In the genomic region with DNA sequence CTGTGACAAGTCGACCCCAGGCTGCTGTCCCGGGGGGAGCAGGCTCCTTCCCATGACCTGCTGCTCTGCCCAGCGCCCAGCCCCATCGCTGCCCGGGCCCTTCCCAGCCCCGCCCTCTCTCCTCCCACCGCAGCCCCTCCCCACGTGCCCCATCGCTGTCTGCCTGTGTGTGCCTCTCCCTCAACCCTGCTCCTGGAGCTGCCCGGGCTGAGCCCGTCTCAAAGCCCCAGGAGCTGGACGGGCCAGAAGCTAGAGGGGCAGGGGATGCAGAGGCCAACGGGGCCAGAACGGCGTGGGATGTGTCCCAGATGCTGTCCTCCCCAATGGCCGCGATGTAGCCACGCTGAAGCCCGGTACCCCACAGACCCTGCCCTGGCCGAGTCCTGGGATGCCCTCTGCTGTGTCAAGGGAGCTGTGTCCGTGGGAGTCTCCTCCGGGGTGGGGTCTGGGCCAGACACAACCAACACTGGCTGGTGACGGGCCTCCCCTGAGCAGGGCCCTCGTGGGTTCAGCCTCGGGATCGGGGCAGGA, we compare ENCODE assay signal across 22 cellular contexts.
DNase-seq lines count a peak whose midpoint lies in the region; ATAC-seq and TF ChIP-seq lines count a peak whose summit lies in the region.
"Had no signal": no experiment of that assay in that cellular context is flagged by ENCODE, and none has a peak within 500 bp of the region (broad histone marks: within the 10 kb centered on the region; RNA-seq: fewer than 3 reads in every experiment).

No MANE protein-coding gene starts in this region.

- H3K27ac Mint-ChIP-seq in H9 = peak overlapping the region in 1 of 3 experiments; percentile 31; a peak in 1 of 7 replicates
- H3K27ac Mint-ChIP-seq: CD8-positive, alpha-beta T cell; HFFc6 had no signal

- no peak overlapping the region for H3K18ac ChIP-seq in H9 (ENCODE audit: insufficient read length, low read depth, low read length)

- H3K9me3 Mint-ChIP-seq in H9 = peaks cover 31 to 43% of the 10 kb centered on the region in 2 experiments

- H3K4ac ChIP-seq in H9 (ENCODE audit: low read depth, low read length) = no peak overlapping the region

- no peak overlapping the region for H3K23ac ChIP-seq in H9 (ENCODE audit: insufficient read length, low read depth, low read length)

- H3K14ac ChIP-seq in H9 (ENCODE audit: insufficient read depth, low read length) = no peak overlapping the region

- no peak for TF ChIP-seq RAD21 in SK-N-SH (IDR thresholded peaks at IDR 0.05; ENCODE audit: low read length)

- H2AFZ ChIP-seq in SK-N-SH (ENCODE audit: low read depth) (no peak overlapping the region), H9 (ENCODE audit: low read length) (no peak overlapping the region)

- intact Hi-C loops in left lung (cut with DNase I) (no loop called here), sigmoid colon (cut with DNase I) (no loop called here)

- DNase-seq in SK-N-SH (no peak), H9 (peak; percentile 43), left lung (peak; percentile 26 to 65), sigmoid colon (peak; percentile 56), putamen (ENCODE audit: low spot score) (no peak)
- DNase-seq: CD8-positive, alpha-beta T cell; DND-41; GF-D8; GOT3; HFFc6; NCI-H1048; NCI-H146; NCI-H2107; NCI-H226; NCI-H526 treated with DMSO at 0.1 percent for 48 hours; NK-92 treated with Interleukin-12 subunit alpha and Interleukin-12 subunit beta, amount 100 ng/mL, for 24 hours; OCI-M1 had no signal

- H3K4me2 ChIP-seq in SK-N-SH (no peak overlapping the region), H9 (ENCODE audit: insufficient read depth, insufficient read length, low read length) (no peak overlapping the region)

- no peak for TF ChIP-seq POLR2A in sigmoid colon (IDR thresholded peaks at IDR 0.05)

- H3K4me1 ChIP-seq in SK-N-SH (ENCODE audit: control insufficient read depth in 1 of 2, insufficient read depth in 2 of 2, low read depth in 1 of 2, low read length in 1 of 2) (no peaks in the 10 kb centered on the region), H9 (ENCODE audit: insufficient read depth, low read length) (no peaks in the 10 kb centered on the region), left lung (peaks cover 0 to 3% of the 10 kb centered on the region in 2 donors), sigmoid colon (peaks cover 0 to 4% (median under 1%) of the 10 kb centered on the region in 4 donors)

- POLR2A ChIA-PET in SK-N-SH (lab: Yijun Ruan, JAX) = no interaction called here

- ATAC-seq in SK-N-SH treated with all-trans-retinoic acid at 6 μM for 48 hours (peak; percentile 8; the same call in 2 of the 3 replicates), left lung (no peak), GM18873 (IDR thresholded peaks at IDR 0.05; ENCODE audit: low FRiP score, unreplicated experiment) (no peak), HG02981 (IDR thresholded peaks at IDR 0.05; ENCODE audit: unreplicated experiment) (no peak)
- ATAC-seq: CD8-positive, alpha-beta T cell; K562 had no signal

- peaks cover 2% of the 10 kb centered on the region for H3K23me2 ChIP-seq in H9 (ENCODE audit: insufficient read length, low read depth, low read length, poor library complexity, severe bottlenecking)

- H3K27ac ChIP-seq in SK-N-SH (ENCODE audit: low read depth in 2 of 2, low read length in 1 of 2) = no peak overlapping the region
- H3K27ac ChIP-seq in H9 (ENCODE audit: insufficient read length, low read depth, low read length) = no peak overlapping the region
- no peak overlapping the region for H3K27ac ChIP-seq in left lung
- no peak overlapping the region for H3K27ac ChIP-seq in sigmoid colon
- H3K27ac ChIP-seq: 22Rv1 had no signal

- H3K36me3 ChIP-seq in SK-N-SH (replicated peaks in 1 of 2; ENCODE audit: control insufficient read depth in 1 of 2, insufficient read depth in 2 of 2, low read length in 1 of 2) (peaks cover 0 to 4% of the 10 kb centered on the region in 2 experiments), left lung (peaks cover 0 to 30% of the 10 kb centered on the region in 2 donors), sigmoid colon (no peaks in the 10 kb centered on the region)

- no peak overlapping the region for H2BK15ac ChIP-seq in H9 (ENCODE audit: low read depth, low read length)

- no peak overlapping the region for H2BK20ac ChIP-seq in H9 (ENCODE audit: low read depth, low read length, poor library complexity, severe bottlenecking)

- no peak overlapping the region for H2BK12ac ChIP-seq in H9 (ENCODE audit: insufficient read length, low read depth, low read length)

- H3F3A ChIP-seq in SK-N-SH (replicated peaks; ENCODE audit: insufficient read depth) = no peaks in the 10 kb centered on the region

- no peak overlapping the region for H2BK5ac ChIP-seq in H9 (ENCODE audit: insufficient read length, low read length)

- H4K20me1 ChIP-seq in SK-N-SH (ENCODE audit: insufficient read depth) = no peaks in the 10 kb centered on the region
- H4K20me1 ChIP-seq in H9 (ENCODE audit: control insufficient read depth, insufficient read depth, insufficient read length) = no peaks in the 10 kb centered on the region

- H3K9ac ChIP-seq in SK-N-SH = no peak overlapping the region
- no peak overlapping the region for H3K9ac ChIP-seq in H9 (ENCODE audit: extremely low read depth, insufficient read length, low read length)

- H3K79me1 ChIP-seq in H9 (ENCODE audit: insufficient read depth, low read depth, low read length, poor library complexity, severe bottlenecking) = no peaks in the 10 kb centered on the region

- H3T11ph ChIP-seq in H9 (ENCODE audit: low read length) = no peak overlapping the region

- H4K8ac ChIP-seq in H9 (replicated peaks; ENCODE audit: insufficient read length, low read depth, low read length) = no peak overlapping the region

- no peak overlapping the region for H4K91ac ChIP-seq in H9 (ENCODE audit: insufficient read length, low read depth, low read length)

- no peak overlapping the region for H3K4me3 ChIP-seq in SK-N-SH (ENCODE audit: low read depth in 2 of 2, low read length in 1 of 2)
- no peak overlapping the region for H3K4me3 ChIP-seq in left lung
- no peak overlapping the region for H3K4me3 ChIP-seq in sigmoid colon
- H3K4me3 ChIP-seq: K562 had no signal

- H2AK5ac ChIP-seq in H9 (ENCODE audit: insufficient read length, low read length) = no peak overlapping the region

- 75% methylated on average over 26 of the region's 26 CpGs for WGBS in SK-N-SH (ENCODE audit: low lambda C conversion rate)
- WGBS in H9 (ENCODE audit: extremely low coverage, insufficient read length, low lambda C conversion rate) = no CpG with 5 or more reads among the region's 26 CpGs
- WGBS in sigmoid colon, 2 donors = 87 to 88% methylated on average over 26 of the region's 26 CpGs

- peaks cover 7% of the 10 kb centered on the region for H3K27me3 Mint-ChIP-seq in H9 (ENCODE audit: low read depth)

- H3K27me3 ChIP-seq in SK-N-SH (ENCODE audit: insufficient read depth) = no peaks in the 10 kb centered on the region
- no peaks in the 10 kb centered on the region for H3K27me3 ChIP-seq in H9 (ENCODE audit: insufficient read depth, low read length)
- no peaks in the 10 kb centered on the region for H3K27me3 ChIP-seq in left lung
- no peaks in the 10 kb centered on the region for H3K27me3 ChIP-seq in sigmoid colon

- no peak overlapping the region for H3K56ac ChIP-seq in H9 (ENCODE audit: insufficient read length, low read depth, low read length)

- H3K4me3 Mint-ChIP-seq in H9 = no peak overlapping the region
- H3K4me3 Mint-ChIP-seq: CD8-positive, alpha-beta T cell; HFFc6 had no signal

- H3K4me1 Mint-ChIP-seq in H9 = peaks cover 0 to 3% of the 10 kb centered on the region in 2 experiments; a peak in 1 of 4 replicates

- H3K9me3 ChIP-seq in SK-N-SH = no peaks in the 10 kb centered on the region; the same call in 1 of the 2 replicates
- no peaks in the 10 kb centered on the region for H3K9me3 ChIP-seq in H9 (ENCODE audit: control insufficient read depth, low read depth, low read length)
- peaks cover 0 to 22% of the 10 kb centered on the region in 2 donors for H3K9me3 ChIP-seq in left lung
- peaks cover 0 to 2% (median under 1%) of the 10 kb centered on the region in 4 donors for H3K9me3 ChIP-seq in sigmoid colon

- TF ChIP-seq CTCF in SK-N-SH (IDR thresholded peaks at IDR 0.05) (no peak), H9 (conservative IDR thresholded peaks at IDR 0.05) (no peak), left lung (IDR thresholded peaks at IDR 0.05) (no peak), sigmoid colon (IDR thresholded peaks at IDR 0.05) (no peak)

- TF ChIP-seq EP300 in SK-N-SH (IDR thresholded peaks at IDR 0.05; ENCODE audit: borderline replicate concordance in 1 of 2, low read depth in 1 of 2, low read length in 1 of 2) = no peak
- TF ChIP-seq EP300 in sigmoid colon (IDR thresholded peaks at IDR 0.05) = no peak

- no peak overlapping the region for H2BK120ac ChIP-seq in H9 (ENCODE audit: low read depth, low read length, poor library complexity, severe bottlenecking)

- H3K79me2 ChIP-seq in SK-N-SH (ENCODE audit: insufficient read depth) (no peaks in the 10 kb centered on the region), H9 (ENCODE audit: insufficient read depth, low read length) (no peaks in the 10 kb centered on the region)

- no peaks in the 10 kb centered on the region for H3K9me2 ChIP-seq in SK-N-SH

- CTCF ChIA-PET in SK-N-SH (lab: Yijun Ruan, JAX) = no interaction called here

- H4K5ac ChIP-seq in H9 (ENCODE audit: insufficient read length, low read depth, low read length) = no peak overlapping the region

- peaks cover 37 to 54% (median 47%) of the 10 kb centered on the region in 3 experiments for H3K36me3 Mint-ChIP-seq in H9 (ENCODE audit: insufficient read depth in 1 of 3, low read depth in 3 of 3)

TF ChIP-seq in SK-N-SH treated with all-trans-retinoic acid at 6 μM for 48 hours, 23 proteins besides CTCF, POLR2A, EP300 and RAD21 (continues in another document):
- TF ChIP-seq BACH2 (CRISPR knock-in tag; IDR thresholded peaks at IDR 0.05; ENCODE audit: borderline replicate concordance) (no peak), PPARA (CRISPR knock-in tag; IDR thresholded peaks at IDR 0.05; ENCODE audit: borderline replicate concordance) (no peak), ISL1 (CRISPR knock-in tag; IDR thresholded peaks at IDR 0.05) (no peak)

TF ChIP-seq in SK-N-SH, 30 proteins besides CTCF, POLR2A, EP300 and RAD21 (continues in another document):
- TF ChIP-seq RCOR1 (IDR thresholded peaks at IDR 0.05; ENCODE audit: low read length) = no peak
- no peak for TF ChIP-seq FOSL2 (IDR thresholded peaks at IDR 0.05; ENCODE audit: borderline replicate concordance, low read depth)
- no peak for TF ChIP-seq CHD2 (IDR thresholded peaks at IDR 0.05; ENCODE audit: low read length, partially characterized antibody)
- TF ChIP-seq, protein P1, sequence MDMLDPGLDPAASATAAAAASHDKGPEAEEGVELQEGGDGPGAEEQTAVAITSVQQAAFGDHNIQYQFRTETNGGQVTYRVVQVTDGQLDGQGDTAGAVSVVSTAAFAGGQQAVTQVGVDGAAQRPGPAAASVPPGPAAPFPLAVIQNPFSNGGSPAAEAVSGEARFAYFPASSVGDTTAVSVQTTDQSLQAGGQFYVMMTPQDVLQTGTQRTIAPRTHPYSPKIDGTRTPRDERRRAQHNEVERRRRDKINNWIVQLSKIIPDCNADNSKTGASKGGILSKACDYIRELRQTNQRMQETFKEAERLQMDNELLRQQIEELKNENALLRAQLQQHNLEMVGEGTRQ (IDR thresholded peaks at IDR 0.05; ENCODE audit: borderline replicate concordance, low read depth, low read length) = no peak

Comparison
In these comparisons a context has a peak if more than half of its experiments do, and no peak if none do; other contexts are left out.
1. DNase-seq: peak in H9 (single experiment), left lung (2 of 2) and sigmoid colon (single experiment); none in SK-N-SH (single experiment) and putamen (single experiment).